Comparison of ENCODE assay signal across 31 cellular contexts in genomic region chr11:30133308-30133707, GRCh38.
"Had no signal": no experiment of that assay in that cellular context is flagged by ENCODE, and none has a peak within 500 bp of the region (broad histone marks: within the 10 kb centered on the region; RNA-seq: fewer than 3 reads in every experiment).

No MANE protein-coding gene starts in this region.

- ATAC-seq: activated CD8-positive, alpha-beta T cell treated with anti-CD3 and anti-CD28 coated beads for 36 hours; activated naive CD4-positive, alpha-beta T cell treated with anti-CD3 and anti-CD28 coated beads, Interleukin-2, amount 50 U/mL, for 72 hours; activated T-cell treated with anti-CD3 and anti-CD28 coated beads, Interleukin-2, amount 50 U/mL, for 4 hours; activated T-cell treated with anti-CD3 and anti-CD28 coated beads, Interleukin-2, amount 50 U/mL, for 72 hours; activated T-helper 17 cell treated with anti-CD3 and anti-CD28 coated beads, Interleukin-2, amount 50 U/mL, for 72 hours had no signal

- H3K27ac ChIP-seq: adrenal gland, cardiac muscle cell, VCaP had no signal

- H3K4me3 ChIP-seq: adrenal gland, cardiac muscle cell had no signal

- H3K4me1 ChIP-seq: adrenal gland had no signal

- H3K36me3 ChIP-seq: adrenal gland, cardiac muscle cell had no signal

- DNase-seq: activated B cell treated with CpG ODN at 0.5 μM for 24 hours; activated CD4-positive, alpha-beta memory T cell treated with anti-CD3 and anti-CD28 coated beads for 36 hours; activated CD4-positive, alpha-beta T cell treated with anti-CD3 and anti-CD28 coated beads for 4 hours; activated CD4-positive, alpha-beta T cell treated with anti-CD3 and anti-CD28 coated beads, Interleukin-2, amount 10 ng/mL, durations not matched to agents 24 days and 14 days; activated CD4-positive, alpha-beta T cell treated with anti-CD3 and anti-CD28 coated beads, Interleukin-2, amount 50 U/mL, for 1 hour; activated CD4-positive, alpha-beta T cell treated with anti-CD3 and anti-CD28 coated beads, Interleukin-2, amount 50 U/mL, for 4 hours; activated CD4-positive, CD25-positive, alpha-beta regulatory T cell treated with anti-CD3 and anti-CD28 coated beads, Interleukin-2, amount 50 U/mL, for 72 hours; activated CD8-positive, alpha-beta memory T cell treated with anti-CD3 and anti-CD28 coated beads, Interleukin-2, amount 50 U/mL, for 4 hours; activated CD8-positive, alpha-beta T cell treated with anti-CD3 and anti-CD28 coated beads for 36 hours; activated effector memory CD4-positive, alpha-beta T cell treated with anti-CD3 and anti-CD28 coated beads, Interleukin-2, amount 50 U/mL, for 16 hours; activated gamma-delta T cell treated with Interleukin-2 at 50 U/mL for 16 hours; activated naive CD4-positive, alpha-beta T cell; activated naive CD4-positive, alpha-beta T cell treated with anti-CD3 and anti-CD28 coated beads for 36 hours; activated naive CD4-positive, alpha-beta T cell treated with anti-CD3 and anti-CD28 coated beads, Interleukin-2, amount 50 U/mL, for 16 hours; activated naive CD8-positive, alpha-beta T cell treated with anti-CD3 and anti-CD28 coated beads for 36 hours; activated T-cell treated with anti-CD3 and anti-CD28 coated beads for 4 hours; activated T-cell treated with anti-CD3 and anti-CD28 coated beads, Interleukin-2, amount 50 U/mL, for 1 hour; activated T-cell treated with anti-CD3 and anti-CD28 coated beads, Interleukin-2, amount 50 U/mL, for 4 hours; activated T-cell treated with anti-CD3 and anti-CD28 coated beads, Interleukin-2, amount 50 U/mL, for 72 hours; adrenal gland; amniotic stem cell; aorta; caudate nucleus; cerebellar nuclear complex; T-helper 1 cell; T-helper 2 cell; T-helper 9 cell had no signal

- H3K9me3 ChIP-seq: adrenal gland had no signal

- H3K27me3 ChIP-seq: adrenal gland, cardiac muscle cell had no signal
